Comparison of ENCODE assay signal across 14 cellular contexts in genomic region chr5:100505984-100506670, GRCh38. TPM values are rescaled to one million over a fixed set of nuclear protein-coding genes. Genes with fewer than 3 reads are reported as not detected.
A peak's percentile ranks its signal among the peaks of the same experiment; 100 is the strongest.
DNase-seq lines count a peak whose midpoint lies in the region; ATAC-seq and TF ChIP-seq lines count a peak whose summit lies in the region.
"Had no signal": no experiment of that assay in that cellular context is flagged by ENCODE, and none has a peak within 500 bp of the region (broad histone marks: within the 10 kb centered on the region; RNA-seq: fewer than 3 reads in every experiment).

No MANE protein-coding gene starts in this region.

- H3K36me3 Mint-ChIP-seq in stimulated activated effector memory CD8-positive, alpha-beta T cell treated with anti-CD3 and anti-CD28 coated beads, Interleukin-12 subunit alpha, Interleukin-12 subunit beta, amount 100 ng/mL, for 72 hours: no peaks in the 10 kb centered on the region
- H3K36me3 Mint-ChIP-seq: CD8-positive, alpha-beta memory T cell; stimulated activated naive B cell treated with anti-CD40 and anti-IgM and Interleukin-4, amounts not matched to agents 10 μg/mL and 1 μg/mL and 100 μg/mL, for 72 hours had no signal

- TF ChIP-seq CTCF in LNCaP clone FGC (IDR thresholded peaks at IDR 0.05; ENCODE audit: control insufficient read depth, extremely low read depth, insufficient read depth) (no peak), astrocyte of the spinal cord (IDR thresholded peaks at IDR 0.05; ENCODE audit: low read depth, low read length) (no peak), transverse colon (IDR thresholded peaks at IDR 0.05) (no peak)

- H3K9me3 ChIP-seq in transverse colon: no peaks in the 10 kb centered on the region

- H3K4me1 Mint-ChIP-seq in stimulated activated effector memory CD8-positive, alpha-beta T cell treated with anti-CD3 and anti-CD28 coated beads, Interleukin-12 subunit alpha, Interleukin-12 subunit beta, amount 100 ng/mL, for 72 hours: no peaks in the 10 kb centered on the region
- H3K4me1 Mint-ChIP-seq: CD8-positive, alpha-beta memory T cell; stimulated activated naive B cell treated with anti-CD40 and anti-IgM and Interleukin-4, amounts not matched to agents 10 μg/mL and 1 μg/mL and 100 μg/mL, for 72 hours had no signal

- no peaks in the 10 kb centered on the region for H3K9me3 Mint-ChIP-seq in stimulated activated effector memory CD8-positive, alpha-beta T cell treated with anti-CD3 and anti-CD28 coated beads, Interleukin-12 subunit alpha, Interleukin-12 subunit beta, amount 100 ng/mL, for 72 hours
- H3K9me3 Mint-ChIP-seq: CD8-positive, alpha-beta memory T cell; T-helper 1 cell treated with Interleukin-12 subunit alpha and Interleukin-12 subunit beta and Interleukin-4 antibody, amounts not matched to agents 30 μg/mL and 1 μg/mL, for 36 hours had no signal

- H3K4me3 ChIP-seq in LNCaP clone FGC (ENCODE audit: low read depth, low read length) (no peak overlapping the region), astrocyte of the spinal cord (ENCODE audit: low read depth, low read length) (no peak overlapping the region), transverse colon (no peak overlapping the region)
- H3K4me3 ChIP-seq: skin epidermis had no signal

- no peaks in the 10 kb centered on the region for H3K36me3 ChIP-seq in transverse colon

- H3K27ac ChIP-seq in transverse colon: no peak overlapping the region
- H3K27ac ChIP-seq: HL-60 had no signal

- no peak overlapping the region for H3K4me3 Mint-ChIP-seq in stimulated activated effector memory CD8-positive, alpha-beta T cell treated with anti-CD3 and anti-CD28 coated beads, Interleukin-12 subunit alpha, Interleukin-12 subunit beta, amount 100 ng/mL, for 72 hours
- H3K4me3 Mint-ChIP-seq: CD8-positive, alpha-beta memory T cell; stimulated activated naive B cell treated with anti-CD40 and anti-IgM and Interleukin-4, amounts not matched to agents 10 μg/mL and 1 μg/mL and 100 μg/mL, for 72 hours; T-helper 1 cell treated with Interleukin-12 subunit alpha and Interleukin-12 subunit beta and Interleukin-4 antibody, amounts not matched to agents 30 μg/mL and 1 μg/mL, for 36 hours had no signal

- H3K27ac Mint-ChIP-seq in stimulated activated effector memory CD8-positive, alpha-beta T cell treated with anti-CD3 and anti-CD28 coated beads, Interleukin-12 subunit alpha, Interleukin-12 subunit beta, amount 100 ng/mL, for 72 hours: no peak overlapping the region
- H3K27ac Mint-ChIP-seq: CD8-positive, alpha-beta memory T cell; stimulated activated naive B cell treated with anti-CD40 and anti-IgM and Interleukin-4, amounts not matched to agents 10 μg/mL and 1 μg/mL and 100 μg/mL, for 72 hours; T-helper 1 cell treated with Interleukin-12 subunit alpha and Interleukin-12 subunit beta and Interleukin-4 antibody, amounts not matched to agents 30 μg/mL and 1 μg/mL, for 36 hours had no signal

- ATAC-seq in left colon (peak; percentile 65), GM18519 (IDR thresholded peaks at IDR 0.05; ENCODE audit: low FRiP score, unreplicated experiment) (no peak)
- no peak for ATAC-seq in stimulated activated effector memory CD8-positive, alpha-beta T cell treated with anti-CD3 and anti-CD28 coated beads, Interleukin-12 subunit alpha, Interleukin-12 subunit beta, amount 100 ng/mL, for 72 hours
- ATAC-seq: stimulated activated naive B cell treated with anti-CD40 and anti-IgM and Interleukin-4, amounts not matched to agents 10 μg/mL and 1 μg/mL and 100 μg/mL, for 72 hours had no signal

- DNase-seq in AG08396 (ENCODE audit: low spot score) (peak; percentile 2), LNCaP clone FGC (ENCODE audit: low read depth) (peak; percentile 38), astrocyte of the spinal cord (ENCODE audit: low read depth, low spot score) (peak; percentile 91), left colon (no peak), transverse colon (no peak), G401 (ENCODE audit: low spot score) (no peak)
- DNase-seq in stimulated activated effector memory CD8-positive, alpha-beta T cell treated with anti-CD3 and anti-CD28 coated beads, Interleukin-12 subunit alpha, Interleukin-12 subunit beta, amount 100 ng/mL, for 72 hours (ENCODE audit: low spot score in 2 of 2): no peak
- DNase-seq: CD8-positive, alpha-beta memory T cell; effector CD4-positive, alpha-beta T cell; stimulated activated naive B cell treated with anti-CD40 and anti-IgM and Interleukin-4, amounts not matched to agents 10 μg/mL and 1 μg/mL and 100 μg/mL, for 72 hours had no signal

- no peaks in the 10 kb centered on the region for H3K4me1 ChIP-seq in transverse colon

- intact Hi-C loops in left colon (cut with DNase I, micrococcal nuclease) (no loop called here), transverse colon (cut with DNase I; ENCODE audit: low total_unique reads) (no loop called here)

- 47 to 50% methylated on average over 1 of the region's 1 CpG for WGBS in transverse colon (ENCODE audit: low coverage in 1 of 2), 2 donors

- no peak for TF ChIP-seq EP300 in transverse colon (IDR thresholded peaks at IDR 0.05; ENCODE audit: low read depth)

- TF ChIP-seq POLR2A in transverse colon (IDR thresholded peaks at IDR 0.05): no peak

- in situ Hi-C loops in astrocyte of the spinal cord (cut with HindIII; ENCODE audit: low sequenced_read_pairs) (no loop called here), transverse colon (cut with MboI; ENCODE audit: low pct_ligation_motif_present in 1 of 4, low pct_unique_long_range_greater_than_20kb in 1 of 4, low sequenced_read_pairs in 3 of 4) (no loop called here), G401 (cut with HindIII; ENCODE audit: low sequenced_read_pairs) (no loop called here)

- H3K27me3 ChIP-seq in transverse colon: no peaks in the 10 kb centered on the region

RNA-seq across cellular contexts. Expression of gene FAM174A, which starts 29.0 kb away (rescaled TPM):
- total RNA-seq in left colon: 10 to 100 TPM; 18.7 to 22.8 TPM
- 10 to 100 TPM in 3 of 4 donors, 1 to 10 TPM in 1; 9.0 to 94.6 (median 28.0) TPM for total RNA-seq in transverse colon
- 6.1 and 13.5 TPM in 2 replicates for total RNA-seq in G401 (2014; rRNA removed; shearing (Covaris generic))

Comparison
In these comparisons a context has a peak if more than half of its experiments do, and no peak if none do; other contexts are left out.
1. DNase-seq: peak in AG08396 (single experiment), LNCaP clone FGC (single experiment) and astrocyte of the spinal cord (single experiment); none in left colon (0 of 2), stimulated activated effector memory CD8-positive, alpha-beta T cell treated with anti-CD3 and anti-CD28 coated beads, Interleukin-12 subunit alpha, Interleukin-12 subunit beta, amount 100 ng/mL, for 72 hours (0 of 2), transverse colon (single experiment) and G401 (single experiment).